10 cellular contexts compared by ENCODE assay signal in the genomic region with DNA sequence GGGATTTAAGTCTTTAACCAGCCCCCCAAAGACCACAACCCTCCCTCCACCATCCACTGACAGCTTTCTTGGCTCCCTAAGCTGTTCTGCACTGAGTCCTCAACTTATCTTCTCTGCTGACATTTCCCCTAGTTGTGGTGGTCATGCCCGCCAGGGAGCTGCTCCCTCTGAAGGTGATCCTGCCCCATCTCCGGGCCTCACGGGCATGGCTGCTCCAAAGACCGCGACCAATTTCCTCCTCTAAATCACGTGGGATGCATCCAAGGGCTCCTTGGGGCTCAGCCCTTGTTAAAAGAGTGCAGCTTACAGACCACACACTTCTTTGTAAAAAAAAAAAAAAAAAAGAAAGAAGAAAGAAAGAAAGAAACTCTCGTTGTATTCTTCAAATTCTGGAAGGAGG. TPM values are rescaled to one million over a fixed set of nuclear protein-coding genes. Genes with fewer than 3 reads are reported as not detected.
DNase-seq lines count a peak whose midpoint lies in the region; ATAC-seq and TF ChIP-seq lines count a peak whose summit lies in the region.
"Had no signal": no experiment of that assay in that cellular context is flagged by ENCODE, and none has a peak within 500 bp of the region (broad histone marks: within the 10 kb centered on the region; RNA-seq: fewer than 3 reads in every experiment).

No MANE protein-coding gene starts in this region.

- no peak for TF ChIP-seq POLR2A in uterus (IDR thresholded peaks at IDR 0.05)

- H3K27ac Mint-ChIP-seq in dendritic cell treated with granulocyte-macrophage colony-stimulating factor and Interleukin-4, amounts not matched to agents 40 ng/mL and 50 ng/mL, for 4 days = peak overlapping the region; percentile 93
- H3K27ac Mint-ChIP-seq in naive thymus-derived CD4-positive, alpha-beta T cell = peak overlapping the region in 2 of 9 donors; percentile 88 to 89

- CTCF ChIA-PET in naive thymus-derived CD4-positive, alpha-beta T cell (lab: Charles Lee) = no interaction called here

- H3K36me3 ChIP-seq in naive thymus-derived CD4-positive, alpha-beta T cell (ENCODE audit: control insufficient read depth in 2 of 3, insufficient read depth in 3 of 3, low read length in 3 of 3) = no peaks in the 10 kb centered on the region
- no peaks in the 10 kb centered on the region for H3K36me3 ChIP-seq in uterus

- no peaks in the 10 kb centered on the region for H3K9me3 Mint-ChIP-seq in dendritic cell treated with granulocyte-macrophage colony-stimulating factor and Interleukin-4, amounts not matched to agents 40 ng/mL and 50 ng/mL, for 4 days
- H3K9me3 Mint-ChIP-seq in naive thymus-derived CD4-positive, alpha-beta T cell = peaks cover 0 to 3% (median 0%) of the 10 kb centered on the region in 11 donors

- peaks cover 52% of the 10 kb centered on the region for H3K4me1 Mint-ChIP-seq in dendritic cell treated with granulocyte-macrophage colony-stimulating factor and Interleukin-4, amounts not matched to agents 40 ng/mL and 50 ng/mL, for 4 days (ENCODE audit: low read depth)
- H3K4me1 Mint-ChIP-seq in naive thymus-derived CD4-positive, alpha-beta T cell = peaks cover 34 to 72% (median 55%) of the 10 kb centered on the region in 7 donors

- no peak overlapping the region for H3K4me3 Mint-ChIP-seq in dendritic cell treated with granulocyte-macrophage colony-stimulating factor and Interleukin-4, amounts not matched to agents 40 ng/mL and 50 ng/mL, for 4 days
- H3K4me3 Mint-ChIP-seq in naive thymus-derived CD4-positive, alpha-beta T cell = peak overlapping the region in 4 of 10 donors; percentile 29 to 81 (median 76)

- H3K4me1 ChIP-seq in naive thymus-derived CD4-positive, alpha-beta T cell (ENCODE audit: control insufficient read depth in 2 of 2, insufficient read depth in 2 of 2, low read length in 2 of 2) = peaks cover 45 to 57% of the 10 kb centered on the region in 2 donors
- no peaks in the 10 kb centered on the region for H3K4me1 ChIP-seq in uterus

- H3K4me3 ChIP-seq in naive thymus-derived CD4-positive, alpha-beta T cell (ENCODE audit: low read length) = no peak overlapping the region
- H3K4me3 ChIP-seq in uterus = no peak overlapping the region
- H3K4me3 ChIP-seq: mucosa of descending colon had no signal

- DNase-seq in Right ventricle myocardium superior (no peak), cardiac septum (ENCODE audit: low spot score) (no peak), uterus (no peak), posterior cingulate gyrus (no peak), AG08396 (ENCODE audit: low spot score) (no peak), SW480 (ENCODE audit: low spot score) (no peak)
- no peak for DNase-seq in naive thymus-derived CD4-positive, alpha-beta T cell
- DNase-seq: NCI-H748 treated with DMSO at 0.1 percent for 48 hours had no signal

- no peaks in the 10 kb centered on the region for H3K36me3 Mint-ChIP-seq in dendritic cell treated with granulocyte-macrophage colony-stimulating factor and Interleukin-4, amounts not matched to agents 40 ng/mL and 50 ng/mL, for 4 days (ENCODE audit: low read depth)
- H3K36me3 Mint-ChIP-seq in naive thymus-derived CD4-positive, alpha-beta T cell = peaks cover 0 to 3% (median 0%) of the 10 kb centered on the region in 5 donors

- TF ChIP-seq CTCF in uterus (IDR thresholded peaks at IDR 0.05) = no peak

- POLR2A ChIA-PET in naive thymus-derived CD4-positive, alpha-beta T cell (lab: Charles Lee) = interaction anchor here (0.8 to 17.5 kb wide), 6 partner anchors 9 to 29 kb away, joined by 3 to 401 read pairs (median 6); a partner anchor contains a TSS

- no peaks in the 10 kb centered on the region for H3K27me3 Mint-ChIP-seq in dendritic cell treated with granulocyte-macrophage colony-stimulating factor and Interleukin-4, amounts not matched to agents 40 ng/mL and 50 ng/mL, for 4 days
- H3K27me3 Mint-ChIP-seq in naive thymus-derived CD4-positive, alpha-beta T cell = no peaks in the 10 kb centered on the region

- peak; percentile 30 for ATAC-seq in Right ventricle myocardium superior (ENCODE audit: poor library complexity)
- ATAC-seq in naive thymus-derived CD4-positive, alpha-beta T cell = no peak

- H3K27me3 ChIP-seq in naive thymus-derived CD4-positive, alpha-beta T cell (ENCODE audit: control insufficient read depth in 2 of 2, insufficient read depth in 2 of 2, low read length in 2 of 2) = no peaks in the 10 kb centered on the region
- H3K27me3 ChIP-seq in uterus = no peaks in the 10 kb centered on the region

- H3K27ac ChIP-seq in naive thymus-derived CD4-positive, alpha-beta T cell (ENCODE audit: low read depth, low read length) = peak overlapping the region; percentile 71
- peak overlapping the region; percentile 51 to 75 for H3K27ac ChIP-seq in uterus

- intact Hi-C loops in Right ventricle myocardium superior (cut with DNase I) (no loop called here), cardiac septum (cut with DNase I) (no loop called here), uterus (cut with DNase I; ENCODE audit: low total_unique reads) (no loop called here), posterior cingulate gyrus (cut with DNase I) (no loop called here)
- intact Hi-C loops in dendritic cell treated with granulocyte-macrophage colony-stimulating factor and Interleukin-4, amounts not matched to agents 40 ng/mL and 50 ng/mL, for 4 days (cut with micrococcal nuclease) = no loop called here
- intact Hi-C loops in naive thymus-derived CD4-positive, alpha-beta T cell (cut with micrococcal nuclease) = loop anchor here (5.0 kb wide), 2 partner anchors 35 to 80 kb away; no protein-coding TSS in a partner anchor

- H3K9me3 ChIP-seq in naive thymus-derived CD4-positive, alpha-beta T cell (ENCODE audit: control insufficient read depth in 2 of 3, low read length in 3 of 3) = no peaks in the 10 kb centered on the region
- no peaks in the 10 kb centered on the region for H3K9me3 ChIP-seq in uterus
- H3K9me3 ChIP-seq: mucosa of descending colon had no signal

RNA-seq across cellular contexts. Expression of a gene that starts 27.1 kb away (rescaled TPM):
- total RNA-seq in Right ventricle myocardium superior = 60.2 TPM
- total RNA-seq in cardiac septum = 83.1 TPM
- 1,000 to 10,000 TPM in 1 of 5 experiments, 100 to 1,000 TPM in 4; 142 to 1,870 (median 168) TPM for total RNA-seq in naive thymus-derived CD4-positive, alpha-beta T cell
- 100 to 1,000 TPM; 153 to 190 TPM for polyA plus RNA-seq in naive thymus-derived CD4-positive, alpha-beta T cell
- total RNA-seq in uterus = 100 to 1,000 TPM in 2 of 4 donors, 10 to 100 TPM in 2; 47.9 to 128 (median 87.4) TPM

Comparison
In these comparisons a context has a peak if more than half of its experiments do, and no peak if none do; other contexts are left out.
1. intact Hi-C loops: an anchor here in naive thymus-derived CD4-positive, alpha-beta T cell (5.0 kb wide); none called in Right ventricle myocardium superior, cardiac septum, dendritic cell treated with granulocyte-macrophage colony-stimulating factor and Interleukin-4, amounts not matched to agents 40 ng/mL and 50 ng/mL, for 4 days, uterus and posterior cingulate gyrus.